ENCODE assay signal across 8 cellular contexts in genomic region chrX:119753639-119754257, GRCh38. TPM values are rescaled to one million over a fixed set of nuclear protein-coding genes. Genes with fewer than 3 reads are reported as not detected.
A peak's percentile ranks its signal among the peaks of the same experiment; 100 is the strongest.
DNase-seq lines count a peak whose midpoint lies in the region; ATAC-seq, FAIRE-seq and TF ChIP-seq lines count a peak whose summit lies in the region.

No MANE protein-coding gene starts in this region.

- FAIRE-seq in H1 (lab: Jason Lieb, UNC), result peak; percentile 89

- H3K9me3 ChIP-seq in breast epithelium, result no peaks in the 10 kb centered on the region
- no peaks in the 10 kb centered on the region for H3K9me3 ChIP-seq in H1 (ENCODE audit: insufficient read depth in 2 of 2, low read depth in 1 of 2, low read length in 1 of 2)

- H3K14ac ChIP-seq in H1 (ENCODE audit: insufficient read length), result no peak overlapping the region

- H2AK5ac ChIP-seq in H1 (ENCODE audit: low read depth, low read length), result no peak overlapping the region

- H3K79me2 ChIP-seq in H1 (ENCODE audit: control insufficient read depth in 1 of 2, insufficient read depth in 2 of 2, low read length in 2 of 2), result no peaks in the 10 kb centered on the region

- no peak overlapping the region for H3K56ac ChIP-seq in H1 (replicated peaks; ENCODE audit: insufficient read length, low read depth, low read length)

- H3K9me3 Mint-ChIP-seq in MCF 10A (ENCODE audit: unreplicated experiment) (peaks cover 7% of the 10 kb centered on the region), activated B cell treated with CpG ODN at 0.5 μM for 24 hours (no peaks in the 10 kb centered on the region)

- POLR2A ChIA-PET in MCF 10A (lab: Yijun Ruan, JAX), result interaction anchor here (0.6 kb wide), 2 partner anchors 56 to 270 kb away, joined by 3 to 4 read pairs; no protein-coding TSS in a partner anchor
- POLR2A ChIA-PET in activated B cell treated with CpG ODN at 0.5 μM for 24 hours (lab: Charles Lee), result interaction anchor here (0.6 to 3.3 kb wide), 10 partner anchors 11 to 217 kb away, joined by 3 to 25 read pairs (median 4); partner anchors contain the start of gene RPL39
- POLR2A ChIA-PET in H1 (lab: Charles Lee; ENCODE audit: partially characterized antibody), result interaction anchor here (1.2 kb wide), 1 partner anchor 31 kb away, joined by 3 read pairs; no protein-coding TSS in a partner anchor

- no peak overlapping the region for H2BK20ac ChIP-seq in H1 (ENCODE audit: low read length)

- intact Hi-C loops in MCF 10A (cut with micrococcal nuclease) (loop anchor here (1.0 kb wide), 1 partner anchor 237 kb away; no protein-coding TSS in a partner anchor), breast epithelium (cut with DNase I; ENCODE audit: low total_unique reads) (no loop called here), activated B cell treated with CpG ODN at 0.5 μM for 24 hours (cut with micrococcal nuclease) (loop anchor here (2.0 kb wide), 2 partner anchors 23 to 61 kb away; partner anchors contain the start of gene SEPTIN6)

- H3K4ac ChIP-seq in H1 (replicated peaks; ENCODE audit: insufficient read length, low read depth, low read length), result no peak overlapping the region

- no peak overlapping the region for H3K4me3 Mint-ChIP-seq in MCF 10A (ENCODE audit: unreplicated experiment)
- H3K4me3 Mint-ChIP-seq in activated B cell treated with CpG ODN at 0.5 μM for 24 hours, result peak overlapping the region; percentile 50

- no peak overlapping the region for H2BK12ac ChIP-seq in H1 (ENCODE audit: low read depth, low read length)

- no peak overlapping the region for H3K4me3 ChIP-seq in breast epithelium
- no peak overlapping the region for H3K4me3 ChIP-seq in H1 (ENCODE audit: extremely low read depth in 1 of 4, insufficient read depth in 2 of 4, low read depth in 3 of 4, low read length in 4 of 4)

- no peaks in the 10 kb centered on the region for H3K79me1 ChIP-seq in H1 (ENCODE audit: low read depth, low read length)

- 68% methylated on average over 6 of the region's 8 CpGs; no CpG with 5 or more reads in 1 of the 2 experiments for WGBS in H1 (ENCODE audit: extremely low coverage in 1 of 2, insufficient coverage in 1 of 2, insufficient read length in 1 of 2, insufficient replicate concordance in 2 of 2, low coverage in 1 of 2, low lambda C conversion rate in 2 of 2, missing lambda C conversion rate in 1 of 2), 2 experiments

- no peak for TF ChIP-seq EP300 in H1 (IDR thresholded peaks at IDR 0.05; ENCODE audit: borderline replicate concordance in 1 of 2, low read depth in 2 of 2, low read length in 2 of 2)

- TF ChIP-seq CTCF in MCF 10A (IDR thresholded peaks at IDR 0.05; ENCODE audit: unreplicated experiment) (peak; percentile 18), breast epithelium (IDR thresholded peaks at IDR 0.05) (no peak), activated B cell treated with CpG ODN at 0.5 μM for 24 hours (IDR thresholded peaks at IDR 0.05) (no peak), H1 (IDR thresholded peaks at IDR 0.05; ENCODE audit: control extremely low read depth in 1 of 3, insufficient read depth in 1 of 3, low read depth in 1 of 3, low read length in 3 of 3) (peak in 2 of 3 experiments; percentile 54 to 55; a peak in 3 of 4 replicates)

- no peak overlapping the region for H3K4me2 ChIP-seq in H1 (ENCODE audit: insufficient read depth in 1 of 2, low read depth in 2 of 2, low read length in 2 of 2)

- no peak overlapping the region for H2AFZ ChIP-seq in H1 (ENCODE audit: low read length)

- no peaks in the 10 kb centered on the region for H4K20me1 ChIP-seq in H1 (replicated peaks in 1 of 2; ENCODE audit: control insufficient read depth in 1 of 2, insufficient read depth in 2 of 2, low read length in 2 of 2)

- no peak overlapping the region for H2BK15ac ChIP-seq in H1 (ENCODE audit: low read length)

- CTCF ChIA-PET in MCF 10A (lab: Yijun Ruan, JAX), result interaction anchor here (0.9 to 1.6 kb wide), 5 partner anchors 10 to 144 kb away, joined by 3 to 9 read pairs (median 3); no protein-coding TSS in a partner anchor
- CTCF ChIA-PET in activated B cell treated with CpG ODN at 0.5 μM for 24 hours (lab: Charles Lee), result interaction anchor here (0.8 to 1.8 kb wide), 7 partner anchors 15 to 134 kb away, joined by 3 to 5 read pairs (median 4); partner anchors contain the start of genes RPL39 and SEPTIN6
- CTCF ChIA-PET in H1 (lab: Charles Lee; ENCODE audit: partially characterized antibody), result interaction anchor here (0.6 to 3.8 kb wide), 13 partner anchors 9 to 273 kb away, joined by 3 to 20 read pairs (median 4); no protein-coding TSS in a partner anchor

- H3K4me1 ChIP-seq in breast epithelium, result no peaks in the 10 kb centered on the region
- H3K4me1 ChIP-seq in H1 (replicated peaks in 1 of 4; ENCODE audit: control insufficient read depth in 3 of 4, insufficient read depth in 4 of 4, low read length in 3 of 4), result peaks cover 4 to 16% (median 12%) of the 10 kb centered on the region in 4 experiments; a peak in 5 of 7 replicates

- DNase-seq in MCF 10A (ENCODE audit: unreplicated experiment) (peak; percentile 48), breast epithelium (ENCODE audit: low spot score in 2 of 2) (no peak), NCI-H2081 treated with DMSO at 0.1 percent for 48 hours (lab: John Stamatoyannopoulos, UW) (peak; percentile 41), activated B cell treated with CpG ODN at 0.5 μM for 24 hours (no peak), H1 (ENCODE audit: low read depth in 1 of 2, low spot score in 2 of 2) (no peak), renal cortical epithelial cell (ENCODE audit: low read depth) (peak; percentile 56)

- H3K27ac ChIP-seq in breast epithelium (no peak overlapping the region), H1 (ENCODE audit: low read depth, low read length) (no peak overlapping the region)

- H3K23ac ChIP-seq in H1 (ENCODE audit: insufficient read length), result no peak overlapping the region

- H3K27me3 Mint-ChIP-seq in MCF 10A (ENCODE audit: insufficient read depth, unreplicated experiment) (no peaks in the 10 kb centered on the region), activated B cell treated with CpG ODN at 0.5 μM for 24 hours (no peaks in the 10 kb centered on the region)

- ATAC-seq in activated B cell treated with CpG ODN at 0.5 μM for 24 hours (ENCODE audit: low read depth), result peak; percentile 5
- ATAC-seq in HG03039 (IDR thresholded peaks at IDR 0.05; ENCODE audit: unreplicated experiment), result no peak
- no peak for ATAC-seq in GM19455 (IDR thresholded peaks at IDR 0.05; ENCODE audit: unreplicated experiment)

- H2BK5ac ChIP-seq in H1 (ENCODE audit: low read depth, low read length), result no peak overlapping the region

- no peak overlapping the region for H2BK120ac ChIP-seq in H1 (replicated peaks; ENCODE audit: low read depth, low read length)

- peaks cover 6% of the 10 kb centered on the region; the same call in 1 of the 2 replicates for H3K23me2 ChIP-seq in H1 (ENCODE audit: low read depth, low read length)

- no peak overlapping the region for H3K27ac Mint-ChIP-seq in MCF 10A (ENCODE audit: low read depth, unreplicated experiment)
- H3K27ac Mint-ChIP-seq in activated B cell treated with CpG ODN at 0.5 μM for 24 hours, result peak overlapping the region; percentile 98

- H3K36me3 Mint-ChIP-seq in MCF 10A (ENCODE audit: insufficient read depth, unreplicated experiment) (no peaks in the 10 kb centered on the region), activated B cell treated with CpG ODN at 0.5 μM for 24 hours (ENCODE audit: low read depth) (no peaks in the 10 kb centered on the region)

- H4K8ac ChIP-seq in H1 (ENCODE audit: extremely low read depth, insufficient read depth, low read length), result no peak overlapping the region

- H3K36me3 ChIP-seq in breast epithelium (no peaks in the 10 kb centered on the region), H1 (ENCODE audit: control insufficient read depth in 2 of 4, insufficient read depth in 4 of 4, low read length in 3 of 4) (no peaks in the 10 kb centered on the region)

- BruUV-seq in MCF 10A (replicated peaks; lab: Mats Ljungman, UMichigan), result no TSS peak

- H3K4me1 Mint-ChIP-seq in MCF 10A (ENCODE audit: insufficient read depth, unreplicated experiment) (no peaks in the 10 kb centered on the region), activated B cell treated with CpG ODN at 0.5 μM for 24 hours (peaks cover 44% of the 10 kb centered on the region)

- H4K5ac ChIP-seq in H1 (ENCODE audit: insufficient read length, low read depth, low read length), result no peak overlapping the region

- H3K9ac ChIP-seq in H1 (replicated peaks in 1 of 4; ENCODE audit: extremely low read depth in 1 of 4, low read depth in 3 of 4, low read length in 3 of 4), result no peak overlapping the region

- peak; percentile 39 to 60 for TF ChIP-seq RAD21 in H1 (IDR thresholded peaks at IDR 0.05 in 1 of 2, conservative IDR thresholded peaks at IDR 0.05 in 1 of 2; ENCODE audit: low read depth in 2 of 2, low read length in 2 of 2)

- H4K91ac ChIP-seq in H1 (replicated peaks; ENCODE audit: insufficient read length, low read length), result no peak overlapping the region

- no peak for TF ChIP-seq POLR2A in breast epithelium (IDR thresholded peaks at IDR 0.05)
- TF ChIP-seq POLR2A in H1 (IDR thresholded peaks at IDR 0.05; ENCODE audit: control extremely low read depth in 1 of 2, low read depth in 2 of 2, low read length in 2 of 2), result no peak

- H3K27me3 ChIP-seq in breast epithelium (peaks cover 0 to 4% of the 10 kb centered on the region in 2 donors), H1 (replicated peaks in 1 of 4; ENCODE audit: control insufficient read depth in 3 of 4, extremely low read depth in 1 of 4, insufficient read depth in 3 of 4, low read length in 3 of 4) (0 out of 7 replicates have a peak, but pooled peaks cover 0 to under 1% (median 0%) of the 10 kb centered on the region in 4 experiments)

- H3K18ac ChIP-seq in H1 (ENCODE audit: extremely low read depth, low read length), result no peak overlapping the region; the same call in 1 of the 2 replicates

RNA-seq across cellular contexts. Expression of gene SOWAHD, which starts 4.6 kb away (rescaled TPM):
- total RNA-seq in MCF 10A (2022) (not detected in 2 replicates), breast epithelium (1 to 10 TPM in 1 of 3 donors, under 1 TPM in 1, not detected in 1; 0.33 to 1.9 TPM), activated B cell treated with CpG ODN at 0.5 μM for 24 hours (9.7 and 9.9 TPM in 2 replicates), renal cortical epithelial cell (0.35 and 0.99 TPM in 2 replicates)
- 1.7 and 1.8 TPM in 2 replicates for total RNA-seq in H1 (2021; fragmentation: NEBNext Ultra II Directional; extraction: Animal tissue kit (Norgen Biotek cat#: 25700))
- polyA plus RNA-seq in H1 (2011; rRNA removed), result 2.6 and 2.9 TPM in 2 replicates
- 3.1 TPM for polyA plus RNA-seq in H1 (2011; cell fraction: cytosol; rRNA removed)
- polyA plus RNA-seq in H1 (2011; cell fraction: nucleus; rRNA removed), result 1.7 TPM
- 0.81 to 3.2 TPM (median 2.1 TPM) in 4 replicates for polyA plus RNA-seq in H1 (2012, experiment 1 of 2)
- polyA plus RNA-seq in H1 (2012, experiment 2 of 2), result 2.1 TPM
- 1.1 TPM for polyA plus RNA-seq in H1 (2013, experiment 1 of 2)
- polyA plus RNA-seq in H1 (2013, experiment 2 of 2), result 0.85 TPM
- 0.29 and 0.47 TPM in 2 replicates for polyA minus RNA-seq in H1 (2011; rRNA and poly(A)+ RNA removed)
- 1.7 TPM for polyA minus RNA-seq in H1 (2011; cell fraction: cytosol; rRNA and poly(A)+ RNA removed)
- 1.5 TPM for polyA minus RNA-seq in H1 (2011; cell fraction: nucleus; rRNA and poly(A)+ RNA removed)

RNA-seq across cellular contexts. Expression of gene RPL39, which starts 37.7 kb away (rescaled TPM):
- 1,826 and 1,944 TPM in 2 replicates for total RNA-seq in MCF 10A (2022)
- 1,000 to 10,000 TPM; 7,705 to 9,033 (median 8,363) TPM for total RNA-seq in breast epithelium
- total RNA-seq in activated B cell treated with CpG ODN at 0.5 μM for 24 hours, result 3,684 and 4,270 TPM in 2 replicates
- total RNA-seq in H1 (2021; fragmentation: NEBNext Ultra II Directional; extraction: Animal tissue kit (Norgen Biotek cat#: 25700)), result 1,901 and 1,942 TPM in 2 replicates
- 1,054 and 2,394 TPM in 2 replicates for polyA plus RNA-seq in H1 (2011; rRNA removed)
- polyA plus RNA-seq in H1 (2011; cell fraction: cytosol; rRNA removed), result 2,063 TPM
- polyA plus RNA-seq in H1 (2011; cell fraction: nucleus; rRNA removed), result 385 TPM
- 3,116 to 6,113 TPM (median 4,366 TPM) in 4 replicates for polyA plus RNA-seq in H1 (2012, experiment 1 of 2)
- 4,914 TPM for polyA plus RNA-seq in H1 (2012, experiment 2 of 2)
- 7,569 TPM for polyA plus RNA-seq in H1 (2013, experiment 1 of 2)
- polyA plus RNA-seq in H1 (2013, experiment 2 of 2), result 7,757 TPM
- 364 and 530 TPM in 2 replicates for polyA minus RNA-seq in H1 (2011; rRNA and poly(A)+ RNA removed)
- 173 TPM for polyA minus RNA-seq in H1 (2011; cell fraction: cytosol; rRNA and poly(A)+ RNA removed)
- polyA minus RNA-seq in H1 (2011; cell fraction: nucleus; rRNA and poly(A)+ RNA removed), result 243 TPM
- 3,025 and 7,934 TPM in 2 replicates for total RNA-seq in renal cortical epithelial cell

Comparison
In these comparisons a context has a peak if more than half of its experiments do, and no peak if none do; other contexts are left out.
1. DNase-seq: peak in MCF 10A (single experiment), NCI-H2081 treated with DMSO at 0.1 percent for 48 hours (single experiment) and renal cortical epithelial cell (single experiment); none in breast epithelium (0 of 2), activated B cell treated with CpG ODN at 0.5 μM for 24 hours (single experiment) and H1 (0 of 2).
2. CTCF ChIP-seq: peak in MCF 10A (single experiment) and H1 (2 of 3); none in breast epithelium (0 of 3) and activated B cell treated with CpG ODN at 0.5 μM for 24 hours (single experiment).